ENCODE assay signal across 21 cellular contexts in the genomic region with DNA sequence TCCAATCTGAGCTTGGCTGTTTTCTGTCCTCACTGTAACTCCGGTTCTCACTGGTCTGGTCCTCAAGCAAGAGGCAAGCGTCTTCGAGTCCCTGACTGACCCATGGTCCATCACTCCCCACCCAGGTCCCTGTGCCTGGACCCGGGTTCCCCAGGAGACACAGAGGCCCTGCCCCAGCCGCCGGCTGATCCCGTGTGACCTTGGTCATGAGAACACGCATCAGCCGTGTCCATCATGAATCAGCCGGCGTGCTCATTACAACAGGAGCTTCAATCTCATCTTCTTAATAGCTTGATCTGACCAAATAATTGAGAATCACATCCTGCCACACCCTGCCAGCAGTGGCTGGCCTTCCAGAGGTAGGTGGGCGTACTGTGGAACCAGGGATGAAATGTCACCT.
DNase-seq lines count a peak whose midpoint lies in the region; ATAC-seq, FAIRE-seq and TF ChIP-seq lines count a peak whose summit lies in the region.
"Had no signal": no experiment of that assay in that cellular context is flagged by ENCODE, and none has a peak within 500 bp of the region (broad histone marks: within the 10 kb centered on the region; RNA-seq: fewer than 3 reads in every experiment).

No MANE protein-coding gene starts in this region.

- H3K27me3 Mint-ChIP-seq in natural killer cell treated with Interleukin-12 subunit alpha and Interleukin-12 subunit beta and Interleukin-15 and Interleukin-18, amount 100 ng/mL, for 72 hours: peaks cover 36 to 40% of the 10 kb centered on the region in 2 donors
- H3K27me3 Mint-ChIP-seq in natural killer cell (ENCODE audit: low read depth in 2 of 2): peaks cover 11 to 35% of the 10 kb centered on the region in 2 donors

- H3K4me1 Mint-ChIP-seq in natural killer cell treated with Interleukin-12 subunit alpha and Interleukin-12 subunit beta and Interleukin-15 and Interleukin-18, amount 100 ng/mL, for 72 hours (ENCODE audit: low read depth in 2 of 2): no peaks in the 10 kb centered on the region
- H3K4me1 Mint-ChIP-seq in natural killer cell: no peaks in the 10 kb centered on the region
- H3K4me1 Mint-ChIP-seq: B cell; CD8-positive, alpha-beta memory T cell had no signal

- H3K27ac Mint-ChIP-seq in natural killer cell treated with Interleukin-12 subunit alpha and Interleukin-12 subunit beta and Interleukin-15 and Interleukin-18, amount 100 ng/mL, for 72 hours: no peak overlapping the region
- no peak overlapping the region for H3K27ac Mint-ChIP-seq in natural killer cell
- H3K27ac Mint-ChIP-seq: B cell; CD4-positive, alpha-beta T cell; CD8-positive, alpha-beta memory T cell; GM23338; H9 had no signal

- no peaks in the 10 kb centered on the region for H3K36me3 ChIP-seq in bronchial epithelial cell (ENCODE audit: control insufficient read depth, insufficient read depth, low read length)
- H3K36me3 ChIP-seq: BLaER1 had no signal

- FAIRE-seq in bronchial epithelial cell (lab: Jason Lieb, UNC) (peak; percentile 13), urothelium cell line (lab: Jason Lieb, UNC) (peak; percentile 74)
- FAIRE-seq: G401.6, GM12892, GM19239 had no signal

- WGBS in lower leg skin, 2 donors: 89 to 90% methylated on average over 12 of the region's 12 CpGs

- peak; percentile 51 for DNase-seq in natural killer cell treated with Interleukin-12 subunit alpha and Interleukin-12 subunit beta and Interleukin-15 and Interleukin-18, amount 100 ng/mL, for 72 hours (ENCODE audit: low spot score)
- DNase-seq in natural killer cell (no peak), Daoy (ENCODE audit: low read depth) (peak; percentile 32), bronchial epithelial cell (ENCODE audit: low read depth) (no peak), urothelium cell line (ENCODE audit: low spot score) (no peak), lower leg skin (ENCODE audit: low spot score in 2 of 2) (no peak), OCI-M2 (lab: John Stamatoyannopoulos, UW; ENCODE audit: unreplicated experiment) (no peak)
- DNase-seq: Calu3; CD4-positive, alpha-beta T cell; CD8-positive, alpha-beta memory T cell; COR-L47; DMS53; DMS79 treated with DMSO at 0.1 percent for 48 hours; H9 had no signal

- no peak overlapping the region for H3K4me3 ChIP-seq in bronchial epithelial cell (ENCODE audit: low read depth, low read length)
- H3K4me3 ChIP-seq in lower leg skin (ENCODE audit: low read depth, poor library complexity, severe bottlenecking): no peak overlapping the region
- H3K4me3 ChIP-seq: BLaER1, GM23338 had no signal

- H3K9me3 Mint-ChIP-seq in natural killer cell treated with Interleukin-12 subunit alpha and Interleukin-12 subunit beta and Interleukin-15 and Interleukin-18, amount 100 ng/mL, for 72 hours: peaks cover 3% of the 10 kb centered on the region
- H3K9me3 Mint-ChIP-seq in natural killer cell: no peaks in the 10 kb centered on the region
- H3K9me3 Mint-ChIP-seq: GM23338, H9 had no signal

- no peaks in the 10 kb centered on the region for H3K27me3 ChIP-seq in bronchial epithelial cell (ENCODE audit: control insufficient read depth, insufficient read depth, low read length)
- H3K27me3 ChIP-seq: BLaER1 had no signal

- no peak for TF ChIP-seq CTCF in natural killer cell (IDR thresholded peaks at IDR 0.05)
- no peak for TF ChIP-seq CTCF in bronchial epithelial cell (IDR thresholded peaks at IDR 0.05; ENCODE audit: insufficient read depth, low read length, severe bottlenecking)
- TF ChIP-seq CTCF in lower leg skin (IDR thresholded peaks at IDR 0.05): no peak

- H3K4me3 Mint-ChIP-seq in natural killer cell treated with Interleukin-12 subunit alpha and Interleukin-12 subunit beta and Interleukin-15 and Interleukin-18, amount 100 ng/mL, for 72 hours: no peak overlapping the region
- H3K4me3 Mint-ChIP-seq in natural killer cell: no peak overlapping the region
- H3K4me3 Mint-ChIP-seq: B cell; CD4-positive, alpha-beta T cell; CD8-positive, alpha-beta memory T cell; GM23338; H9 had no signal

- ATAC-seq in natural killer cell treated with Interleukin-12 subunit alpha and Interleukin-12 subunit beta and Interleukin-15 and Interleukin-18, amount 100 ng/mL, for 72 hours: no peak
- ATAC-seq in natural killer cell (no peak), GM21723 (IDR thresholded peaks at IDR 0.05; ENCODE audit: unreplicated experiment) (no peak)
- ATAC-seq: GM23338 had no signal

- intact Hi-C loops in natural killer cell (cut with micrococcal nuclease): no loop called here
- intact Hi-C loops in lower leg skin (cut with DNase I; ENCODE audit: low total_unique reads): no loop called here

- peaks cover 7% of the 10 kb centered on the region for H3K36me3 Mint-ChIP-seq in natural killer cell treated with Interleukin-12 subunit alpha and Interleukin-12 subunit beta and Interleukin-15 and Interleukin-18, amount 100 ng/mL, for 72 hours
- H3K36me3 Mint-ChIP-seq in natural killer cell: no peaks in the 10 kb centered on the region

- TF ChIP-seq POLR2A in lower leg skin (IDR thresholded peaks at IDR 0.05): no peak

Comparison
In these comparisons a context has a peak if more than half of its experiments do, and no peak if none do; other contexts are left out.
1. DNase-seq: peak in natural killer cell treated with Interleukin-12 subunit alpha and Interleukin-12 subunit beta and Interleukin-15 and Interleukin-18, amount 100 ng/mL, for 72 hours (single experiment) and Daoy (single experiment); none in natural killer cell (single experiment), bronchial epithelial cell (single experiment), urothelium cell line (single experiment), lower leg skin (0 of 2) and OCI-M2 (single experiment).